ENCODE assay signal across 8 cellular contexts in genomic region chr3:101573449-101574387, GRCh38. TPM values are rescaled to one million over a fixed set of nuclear protein-coding genes. Genes with fewer than 3 reads are reported as not detected.
DNase-seq lines count a peak whose midpoint lies in the region; ATAC-seq and TF ChIP-seq lines count a peak whose summit lies in the region.

A gene with protein sequence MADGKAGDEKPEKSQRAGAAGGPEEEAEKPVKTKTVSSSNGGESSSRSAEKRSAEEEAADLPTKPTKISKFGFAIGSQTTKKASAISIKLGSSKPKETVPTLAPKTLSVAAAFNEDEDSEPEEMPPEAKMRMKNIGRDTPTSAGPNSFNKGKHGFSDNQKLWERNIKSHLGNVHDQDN (plus strand): TSS chr3:101574180. CDS start chr3:101574216, 36 bp downstream.

- H3K36me3 ChIP-seq in ascending aorta (peaks cover 8 to 9% of the 10 kb centered on the region in 2 donors), aorta (ENCODE audit: control insufficient read depth in 1 of 2, insufficient read depth in 2 of 2, low read length in 1 of 2) (no peaks in the 10 kb centered on the region)

- H3K27me3 ChIP-seq in ascending aorta (no peaks in the 10 kb centered on the region), right cardiac atrium (ENCODE audit: control insufficient read depth, insufficient read depth) (no peaks in the 10 kb centered on the region), aorta (ENCODE audit: control insufficient read depth in 1 of 2, insufficient read depth in 2 of 2, low read length in 1 of 2) (no peaks in the 10 kb centered on the region)

- H3K4me1 ChIP-seq in ascending aorta (peaks cover 11 to 24% of the 10 kb centered on the region in 2 donors), right cardiac atrium (ENCODE audit: control insufficient read depth, insufficient read depth, low read length) (no peaks in the 10 kb centered on the region), aorta (ENCODE audit: control insufficient read depth in 1 of 2, insufficient read depth in 2 of 2, low read length in 2 of 2) (peaks cover 2% of the 10 kb centered on the region in 2 donors)

- intact Hi-C loops in T-helper 2 cell treated with Interferon-gamma antibody and Interleukin-4, amounts not matched to agents 100 ng/mL and 5 ng/mL, for 36 hours (cut with micrococcal nuclease), result loop anchor here (1.0 to 10.0 kb wide), 12 partner anchors 12 to 1756 kb away; partner anchors contain the start of genes CEP97, CMSS1, LNP1 and RPL24
- intact Hi-C loops in ascending aorta (cut with DNase I) (loop anchor here (1.0 to 5.0 kb wide), 7 partner anchors 12 to 1171 kb away; partner anchors contain the start of genes CEP97, LNP1, SENP7 and TFG), right cardiac atrium (cut with DNase I) (loop anchor here in 2 of 4 donors (10.0 kb wide), 1 partner anchor 101 kb away; the partner anchor contains the start of gene ZBTB11 (in 2 of the 2)), aorta (cut with DNase I) (loop anchor here (2.0 to 10.0 kb wide), 3 partner anchors 61 to 103 kb away; partner anchors contain the start of genes ZBTB11 (in 2 of the 2) and SENP7 (in 1 of the 2))

- H3K27ac ChIP-seq in ascending aorta (peak within 1 kb of the TSS; percentile 98 to 99), right cardiac atrium (ENCODE audit: low read length) (peak within 1 kb of the TSS; percentile 100), aorta (ENCODE audit: low read depth in 1 of 2, low read length in 2 of 2) (peak within 1 kb of the TSS; percentile 86 to 97)

- peak; percentile 84 to 88 (median 86) for TF ChIP-seq CTCF in ascending aorta (IDR thresholded peaks at IDR 0.05)

- DNase-seq in NCI-H187 (lab: John Stamatoyannopoulos, UW) (peak; percentile 95), ascending aorta (ENCODE audit: low spot score in 2 of 2) (peak; percentile 93 to 99), right cardiac atrium (peak; percentile 99), putamen (ENCODE audit: low spot score) (peak; percentile 99), aorta (peak; percentile 99 to 100)

- WGBS in right cardiac atrium, result 2% methylated on average over 47 of the region's 47 CpGs
- 1% methylated on average over 44 to 47 of the region's 47 CpGs for WGBS in aorta, 2 donors

- H3K4me3 ChIP-seq in ascending aorta (peak within 1 kb of the TSS; percentile 72 to 99), right cardiac atrium (ENCODE audit: low read length) (peak within 1 kb of the TSS; percentile 89), aorta (ENCODE audit: low read length in 2 of 2) (peak within 1 kb of the TSS; percentile 83 to 87)

- H3K9me3 ChIP-seq in ascending aorta (no peaks in the 10 kb centered on the region), right cardiac atrium (ENCODE audit: control insufficient read depth, low read length) (no peaks in the 10 kb centered on the region), aorta (ENCODE audit: control insufficient read depth, low read length) (no peaks in the 10 kb centered on the region)

- ATAC-seq in HG02938 (IDR thresholded peaks at IDR 0.05; ENCODE audit: unreplicated experiment), result peak; percentile 82
- ATAC-seq in right cardiac atrium, result peak; percentile 97 to 98
- peak; percentile 98 for ATAC-seq in aorta (ENCODE audit: low FRiP score)

- peak; percentile 77 for TF ChIP-seq POLR2A in GM15510 (IDR thresholded peaks at IDR 0.05; ENCODE audit: borderline replicate concordance, extremely low read depth, insufficient read length)

RNA-seq across cellular contexts. Expression of the gene that starts here (rescaled TPM):
- 159 and 167 TPM in 2 replicates for total RNA-seq in T-helper 2 cell treated with Interferon-gamma antibody and Interleukin-4, amounts not matched to agents 100 ng/mL and 5 ng/mL, for 36 hours
- total RNA-seq in ascending aorta (50.8 TPM), right cardiac atrium (100 to 1,000 TPM; 126 to 152 (median 148) TPM), aorta (100 to 1,000 TPM; 161 to 176 TPM)
- polyA plus RNA-seq in right cardiac atrium (81.4 TPM), aorta (100 to 1,000 TPM; 135 to 233 TPM)

Comparison
In these comparisons a context has a peak if more than half of its experiments do, and no peak if none do; other contexts are left out.
1. Peak in every context shown above with its lines: DNase-seq, ATAC-seq, H3K4me3 ChIP-seq and H3K27ac ChIP-seq.